27 cellular contexts compared by ENCODE assay signal in genomic region chr4:7251321-7251720, GRCh38. TPM values are rescaled to one million over a fixed set of nuclear protein-coding genes. Genes with fewer than 3 reads are reported as not detected.
A peak's percentile ranks its signal among the peaks of the same experiment; 100 is the strongest.
DNase-seq lines count a peak whose midpoint lies in the region; ATAC-seq, FAIRE-seq and TF ChIP-seq lines count a peak whose summit lies in the region.
"Had no signal": no experiment of that assay in that cellular context is flagged by ENCODE, and none has a peak within 500 bp of the region (broad histone marks: within the 10 kb centered on the region; RNA-seq: fewer than 3 reads in every experiment).

No MANE protein-coding gene starts in this region.

- no peak overlapping the region for H3K27ac ChIP-seq in BLaER1 treated with 17β-estradiol and CSF1 and Interleukin-3, amounts not matched to agents 10 nM and 100 nM
- peak overlapping the region; percentile 60 for H3K27ac ChIP-seq in psoas muscle
- H3K27ac ChIP-seq: SJSA1 had no signal

- H3K36me3 ChIP-seq in BLaER1 treated with 17β-estradiol and CSF1 and Interleukin-3, amounts not matched to agents 10 nM and 100 nM: no peaks in the 10 kb centered on the region
- H3K36me3 ChIP-seq in bronchial epithelial cell (ENCODE audit: control insufficient read depth, insufficient read depth, low read length): no peaks in the 10 kb centered on the region
- no peaks in the 10 kb centered on the region for H3K36me3 ChIP-seq in psoas muscle (ENCODE audit: insufficient read depth in 1 of 2, low read depth in 1 of 2)
- H3K36me3 ChIP-seq: BE2C, SJSA1 had no signal

- CTCF ChIA-PET in activated CD4-positive, alpha-beta memory T cell treated with anti-CD3 and anti-CD28 coated beads for 36 hours (lab: Charles Lee): no interaction called here

- H3K4me3 Mint-ChIP-seq in stimulated activated naive B cell treated with anti-CD40 and anti-IgM and Interleukin-4, amounts not matched to agents 10 μg/mL and 1 μg/mL and 100 μg/mL, for 72 hours: no peak overlapping the region
- no peak overlapping the region for H3K4me3 Mint-ChIP-seq in activated CD4-positive, alpha-beta memory T cell treated with anti-CD3 and anti-CD28 coated beads for 36 hours
- H3K4me3 Mint-ChIP-seq in endothelial cell (ENCODE audit: unreplicated experiment): no peak overlapping the region
- H3K4me3 Mint-ChIP-seq: CD4-positive, CD25-positive, alpha-beta regulatory T cell had no signal

- peaks cover 3 to 11% of the 10 kb centered on the region in 2 donors for H3K4me1 Mint-ChIP-seq in stimulated activated naive B cell treated with anti-CD40 and anti-IgM and Interleukin-4, amounts not matched to agents 10 μg/mL and 1 μg/mL and 100 μg/mL, for 72 hours
- no peaks in the 10 kb centered on the region for H3K4me1 Mint-ChIP-seq in activated CD4-positive, alpha-beta memory T cell treated with anti-CD3 and anti-CD28 coated beads for 36 hours (ENCODE audit: low read depth)
- no peaks in the 10 kb centered on the region for H3K4me1 Mint-ChIP-seq in endothelial cell (ENCODE audit: unreplicated experiment)
- H3K4me1 Mint-ChIP-seq: CD4-positive, CD25-positive, alpha-beta regulatory T cell had no signal

- H3K4me3 ChIP-seq in BLaER1 treated with 17β-estradiol and CSF1 and Interleukin-3, amounts not matched to agents 10 nM and 100 nM: no peak overlapping the region
- H3K4me3 ChIP-seq in bronchial epithelial cell (ENCODE audit: low read depth, low read length) (no peak overlapping the region), psoas muscle (no peak overlapping the region)
- H3K4me3 ChIP-seq: SJSA1 had no signal

- TF ChIP-seq POLR2A in erythroblast (IDR thresholded peaks at IDR 0.05; ENCODE audit: low read length): no peak

- peaks cover 0 to 7% of the 10 kb centered on the region in 2 donors for H3K9me3 Mint-ChIP-seq in stimulated activated naive B cell treated with anti-CD40 and anti-IgM and Interleukin-4, amounts not matched to agents 10 μg/mL and 1 μg/mL and 100 μg/mL, for 72 hours
- no peaks in the 10 kb centered on the region for H3K9me3 Mint-ChIP-seq in activated CD4-positive, alpha-beta memory T cell treated with anti-CD3 and anti-CD28 coated beads for 36 hours
- no peaks in the 10 kb centered on the region for H3K9me3 Mint-ChIP-seq in endothelial cell (ENCODE audit: unreplicated experiment)

- no peak overlapping the region for H3K9ac ChIP-seq in BLaER1 treated with 17β-estradiol and CSF1 and Interleukin-3, amounts not matched to agents 10 nM and 100 nM

- peaks cover 0 to 11% (median 7%) of the 10 kb centered on the region in 11 experiments; a peak in 9 of 22 replicates for H3K9me3 ChIP-seq in BLaER1 treated with 17β-estradiol and CSF1 and Interleukin-3, amounts not matched to agents 10 nM and 100 nM (replicated peaks in 1 of 11)
- H3K9me3 ChIP-seq in psoas muscle: no peaks in the 10 kb centered on the region
- H3K9me3 ChIP-seq: BE2C, SJSA1 had no signal

- intact Hi-C loops in psoas muscle (cut with DNase I): loop anchor here in 1 of 2 donors (5.0 kb wide), 1 partner anchor 44 kb away; no protein-coding TSS in a partner anchor
- intact Hi-C loops in activated CD4-positive, alpha-beta memory T cell treated with anti-CD3 and anti-CD28 coated beads for 36 hours (cut with micrococcal nuclease): no loop called here

- POLR2A ChIA-PET in activated CD4-positive, alpha-beta memory T cell treated with anti-CD3 and anti-CD28 coated beads for 36 hours (lab: Charles Lee): no interaction called here

- 58 to 66% (median 60%) methylated on average over 5 of the region's 5 CpGs for WGBS in psoas muscle, 3 donors

- H3K4me2 ChIP-seq in BLaER1 treated with 17β-estradiol and CSF1 and Interleukin-3, amounts not matched to agents 10 nM and 100 nM: peak overlapping the region in 9 of 11 experiments; percentile 35 to 87 (median 80); a peak in 16 of 22 replicates

- TF ChIP-seq CTCF in bronchial epithelial cell (IDR thresholded peaks at IDR 0.05; ENCODE audit: insufficient read depth, low read length, severe bottlenecking) (no peak), psoas muscle (IDR thresholded peaks at IDR 0.05) (no peak), endothelial cell (IDR thresholded peaks at IDR 0.05; ENCODE audit: unreplicated experiment) (no peak)

- no peaks in the 10 kb centered on the region for H3K36me3 Mint-ChIP-seq in stimulated activated naive B cell treated with anti-CD40 and anti-IgM and Interleukin-4, amounts not matched to agents 10 μg/mL and 1 μg/mL and 100 μg/mL, for 72 hours
- H3K36me3 Mint-ChIP-seq in activated CD4-positive, alpha-beta memory T cell treated with anti-CD3 and anti-CD28 coated beads for 36 hours: no peaks in the 10 kb centered on the region
- H3K36me3 Mint-ChIP-seq in endothelial cell (ENCODE audit: low read depth, unreplicated experiment): peaks cover 6% of the 10 kb centered on the region
- H3K36me3 Mint-ChIP-seq: CD4-positive, CD25-positive, alpha-beta regulatory T cell had no signal

- peaks cover 14 to 20% of the 10 kb centered on the region in 2 donors for H3K27me3 Mint-ChIP-seq in stimulated activated naive B cell treated with anti-CD40 and anti-IgM and Interleukin-4, amounts not matched to agents 10 μg/mL and 1 μg/mL and 100 μg/mL, for 72 hours
- no peaks in the 10 kb centered on the region for H3K27me3 Mint-ChIP-seq in activated CD4-positive, alpha-beta memory T cell treated with anti-CD3 and anti-CD28 coated beads for 36 hours
- H3K27me3 Mint-ChIP-seq in endothelial cell (ENCODE audit: unreplicated experiment): peaks cover 2% of the 10 kb centered on the region
- H3K27me3 Mint-ChIP-seq: CD4-positive, CD25-positive, alpha-beta regulatory T cell had no signal

- H3K4me1 ChIP-seq in BLaER1 treated with 17β-estradiol and CSF1 and Interleukin-3, amounts not matched to agents 10 nM and 100 nM: peaks cover 7 to 67% (median 60%) of the 10 kb centered on the region in 10 experiments; a peak in 18 of 20 replicates
- peaks cover 30% of the 10 kb centered on the region for H3K4me1 ChIP-seq in psoas muscle
- H3K4me1 ChIP-seq: SJSA1 had no signal

- ATAC-seq in psoas muscle: peak in 2 of 4 donors; percentile 61 to 81
- no peak for ATAC-seq in stimulated activated naive B cell treated with anti-CD40 and anti-IgM and Interleukin-4, amounts not matched to agents 10 μg/mL and 1 μg/mL and 100 μg/mL, for 72 hours (replicated peaks)
- ATAC-seq: HCT116 had no signal

- H4K20me1 ChIP-seq in BLaER1 treated with 17β-estradiol and CSF1 and Interleukin-3, amounts not matched to agents 10 nM and 100 nM: peaks cover 0 to 17% (median 5%) of the 10 kb centered on the region in 11 experiments; a peak in 11 of 22 replicates

- FAIRE-seq in bronchial epithelial cell (lab: Jason Lieb, UNC): peak; percentile 55
- FAIRE-seq: D721Med had no signal

- no peaks in the 10 kb centered on the region for H3K27me3 ChIP-seq in BLaER1 treated with 17β-estradiol and CSF1 and Interleukin-3, amounts not matched to agents 10 nM and 100 nM
- H3K27me3 ChIP-seq in bronchial epithelial cell (ENCODE audit: control insufficient read depth, insufficient read depth, low read length) (no peaks in the 10 kb centered on the region), psoas muscle (ENCODE audit: insufficient read depth in 3 of 3, low read length in 2 of 3) (peaks cover 0 to 5% (median 0%) of the 10 kb centered on the region in 3 donors)
- H3K27me3 ChIP-seq: BE2C, SJSA1 had no signal

- DNase-seq in bronchial epithelial cell (ENCODE audit: low read depth): no peak
- no peak for DNase-seq in psoas muscle
- no peak for DNase-seq in stimulated activated naive B cell treated with anti-CD40 and anti-IgM and Interleukin-4, amounts not matched to agents 10 μg/mL and 1 μg/mL and 100 μg/mL, for 72 hours
- DNase-seq in GM19240 (ENCODE audit: insufficient read length, low spot score): no peak
- no peak for DNase-seq in activated CD4-positive, alpha-beta memory T cell treated with anti-CD3 and anti-CD28 coated beads for 36 hours
- no peak for DNase-seq in erythroblast (lab: John Stamatoyannopoulos, UW)
- DNase-seq in endothelial cell (ENCODE audit: low spot score): no peak
- DNase-seq: 8988T; ACHN; BE2C; CD4-positive, CD25-positive, alpha-beta regulatory T cell; Kasumi-1; NCI-H1092 treated with DMSO at 0.1 percent for 48 hours; NCI-H1436; NCI-H187; NCI-H2081 treated with DMSO at 0.1 percent for 48 hours; NCI-H2171; NCI-H226; NCI-H510A; NCI-H69; Right ventricle myocardium superior; RPMI8226 had no signal

- H3K27ac Mint-ChIP-seq in stimulated activated naive B cell treated with anti-CD40 and anti-IgM and Interleukin-4, amounts not matched to agents 10 μg/mL and 1 μg/mL and 100 μg/mL, for 72 hours: peak overlapping the region; percentile 62
- H3K27ac Mint-ChIP-seq in activated CD4-positive, alpha-beta memory T cell treated with anti-CD3 and anti-CD28 coated beads for 36 hours: no peak overlapping the region
- no peak overlapping the region for H3K27ac Mint-ChIP-seq in endothelial cell (ENCODE audit: unreplicated experiment)

RNA-seq across cellular contexts. Expression of gene SORCS2, which starts 59.0 kb away (rescaled TPM):
- total RNA-seq in bronchial epithelial cell: under 0.01 and 1.0 TPM in 2 replicates
- total RNA-seq in psoas muscle: 1 to 10 TPM in 2 of 4 donors, under 1 TPM in 2; 0.36 to 1.5 (median 0.89) TPM
- under 1 TPM; 0.18 to 0.32 (median 0.18) TPM for polyA plus RNA-seq in psoas muscle
- total RNA-seq in activated CD4-positive, alpha-beta memory T cell treated with anti-CD3 and anti-CD28 coated beads for 36 hours: under 1 TPM; 0.07 TPM
- 1.3 TPM for total RNA-seq in endothelial cell (ENCODE audit: unreplicated experiment)
- total RNA-seq: CD4-positive, CD25-positive, alpha-beta regulatory T cell; HT-29 had no signal
- polyA plus RNA-seq: CD4-positive, CD25-positive, alpha-beta regulatory T cell had no signal
